Comparison of ENCODE assay signal across 8 cellular contexts in the genomic region with DNA sequence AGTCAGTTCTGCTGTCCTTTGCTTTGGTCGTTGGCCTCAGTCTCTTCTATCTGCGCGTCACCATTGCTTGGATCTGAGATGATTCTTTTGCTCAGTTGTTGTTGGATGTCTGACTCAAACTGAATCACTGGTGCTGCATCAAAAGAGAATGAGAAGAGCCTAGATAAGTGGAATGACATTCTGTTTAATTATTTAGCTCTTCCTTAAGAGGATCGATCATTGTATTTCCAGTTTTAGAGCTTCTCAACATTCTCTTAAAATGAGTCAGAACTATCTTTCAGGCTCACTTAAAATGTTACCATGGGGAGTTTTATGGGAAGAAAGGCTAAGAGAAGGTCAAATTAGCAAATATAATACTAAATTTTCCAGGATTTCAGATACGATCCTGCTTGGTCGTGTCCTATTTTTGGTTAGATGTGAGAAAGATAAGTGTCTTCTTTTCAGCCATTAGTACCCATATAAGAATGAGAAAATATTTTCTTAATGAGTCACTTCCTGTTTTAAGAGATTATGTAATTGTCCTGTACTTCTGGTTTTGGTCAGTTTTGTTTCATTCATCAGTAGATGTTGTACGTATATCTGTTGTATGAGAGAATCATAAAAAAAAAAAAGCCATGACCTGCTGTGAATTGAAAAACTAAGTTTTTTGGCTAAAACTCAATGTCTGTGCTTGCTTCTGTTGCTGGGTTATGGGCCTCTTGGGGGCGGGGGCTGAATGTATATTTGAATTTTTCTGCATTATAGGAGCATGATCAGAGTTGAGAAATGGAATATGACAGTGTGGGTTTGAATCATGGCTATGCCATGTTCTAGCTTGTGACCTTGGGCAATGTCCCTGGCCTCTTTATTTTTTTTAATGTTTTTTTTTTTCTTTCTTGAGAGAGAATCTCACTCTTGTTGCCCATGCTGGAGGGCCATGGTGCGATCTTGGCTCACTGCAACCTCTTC. TPM values are rescaled to one million over a fixed set of nuclear protein-coding genes. Genes with fewer than 3 reads are reported as not detected.
DNase-seq lines count a peak whose midpoint lies in the region; ATAC-seq and TF ChIP-seq lines count a peak whose summit lies in the region.

No MANE protein-coding gene starts in this region.

- no peak overlapping the region for H3K4me3 Mint-ChIP-seq in activated T-helper 1 cell treated with anti-CD3 and anti-CD28 coated beads, Interleukin-12 subunit alpha, Interleukin-12 subunit beta, Interleukin-2, Interleukin-4 antibody, amounts not matched to agents 30 ng/mL and 10 ng/mL and 1 ng/mL, durations not matched to agents 14 hours and 24 hours and 36 hours

- H3K4me1 ChIP-seq in thoracic aorta (ENCODE audit: control insufficient read depth in 1 of 2, low read depth in 2 of 2), result peaks cover 18 to 28% of the 10 kb centered on the region in 2 donors

- H3K9me3 Mint-ChIP-seq in activated T-helper 1 cell treated with anti-CD3 and anti-CD28 coated beads, Interleukin-12 subunit alpha, Interleukin-12 subunit beta, Interleukin-2, Interleukin-4 antibody, amounts not matched to agents 30 ng/mL and 10 ng/mL and 1 ng/mL, durations not matched to agents 14 hours and 24 hours and 36 hours, result no peaks in the 10 kb centered on the region

- ATAC-seq in GM21381 (IDR thresholded peaks at IDR 0.05; ENCODE audit: unreplicated experiment), result peak; percentile 75
- ATAC-seq in thoracic aorta (ENCODE audit: insufficient number of reproducible peaks, low FRiP score, low read depth), result peak; percentile 48

- no peaks in the 10 kb centered on the region for H3K27me3 ChIP-seq in thoracic aorta (replicated peaks; ENCODE audit: insufficient read depth)

- peak overlapping the region; percentile 74 for H3K27ac Mint-ChIP-seq in activated T-helper 1 cell treated with anti-CD3 and anti-CD28 coated beads, Interleukin-12 subunit alpha, Interleukin-12 subunit beta, Interleukin-2, Interleukin-4 antibody, amounts not matched to agents 30 ng/mL and 10 ng/mL and 1 ng/mL, durations not matched to agents 14 hours and 24 hours and 36 hours

- H3K27ac ChIP-seq in thoracic aorta, result peak overlapping the region; percentile 46 to 70

- no peaks in the 10 kb centered on the region for H3K27me3 Mint-ChIP-seq in activated T-helper 1 cell treated with anti-CD3 and anti-CD28 coated beads, Interleukin-12 subunit alpha, Interleukin-12 subunit beta, Interleukin-2, Interleukin-4 antibody, amounts not matched to agents 30 ng/mL and 10 ng/mL and 1 ng/mL, durations not matched to agents 14 hours and 24 hours and 36 hours (ENCODE audit: insufficient read depth)

- peak; percentile 92 for DNase-seq in COLO829 (ENCODE audit: low spot score)
- DNase-seq in HT-29 (ENCODE audit: low spot score), result peak; percentile 66
- DNase-seq in activated T-helper 1 cell treated with anti-CD3 and anti-CD28 coated beads, Interleukin-12 subunit alpha, Interleukin-12 subunit beta, Interleukin-2, Interleukin-4 antibody, amounts not matched to agents 30 ng/mL and 10 ng/mL and 1 ng/mL, durations not matched to agents 14 hours and 24 hours and 36 hours (ENCODE audit: low spot score), result no peak
- DNase-seq in hepatic stellate cell (ENCODE audit: low spot score), result peak; percentile 68
- DNase-seq in thoracic aorta (ENCODE audit: low spot score), result no peak
- no peak for DNase-seq in stimulated activated CD4-positive, alpha-beta T cell treated with anti-CD3 and anti-CD28 coated beads, Interleukin-2, amount 100 ng/mL, for 48 hours
- DNase-seq in head of caudate nucleus, result no peak

- TF ChIP-seq CTCF in thoracic aorta (IDR thresholded peaks at IDR 0.05), result no peak

- peaks cover 69% of the 10 kb centered on the region for H3K36me3 Mint-ChIP-seq in activated T-helper 1 cell treated with anti-CD3 and anti-CD28 coated beads, Interleukin-12 subunit alpha, Interleukin-12 subunit beta, Interleukin-2, Interleukin-4 antibody, amounts not matched to agents 30 ng/mL and 10 ng/mL and 1 ng/mL, durations not matched to agents 14 hours and 24 hours and 36 hours (ENCODE audit: low read depth)

- no peaks in the 10 kb centered on the region for H3K9me3 ChIP-seq in thoracic aorta

- H3K4me3 ChIP-seq in thoracic aorta, result no peak overlapping the region

- H3K36me3 ChIP-seq in thoracic aorta, result peaks cover 27% of the 10 kb centered on the region

- H3K4me1 Mint-ChIP-seq in activated T-helper 1 cell treated with anti-CD3 and anti-CD28 coated beads, Interleukin-12 subunit alpha, Interleukin-12 subunit beta, Interleukin-2, Interleukin-4 antibody, amounts not matched to agents 30 ng/mL and 10 ng/mL and 1 ng/mL, durations not matched to agents 14 hours and 24 hours and 36 hours (ENCODE audit: low read depth), result peaks cover 57% of the 10 kb centered on the region

- intact Hi-C loops in activated T-helper 1 cell treated with anti-CD3 and anti-CD28 coated beads, Interleukin-12 subunit alpha, Interleukin-12 subunit beta, Interleukin-2, Interleukin-4 antibody, amounts not matched to agents 30 ng/mL and 10 ng/mL and 1 ng/mL, durations not matched to agents 14 hours and 24 hours and 36 hours (cut with micrococcal nuclease), result no loop called here
- intact Hi-C loops in head of caudate nucleus (cut with DNase I), result loop anchor here (10.0 kb wide), 1 partner anchor 77 kb away; the partner anchor contains the start of genes HYCC2 and NDUFB3

RNA-seq across cellular contexts. Expression of gene CASP10, which starts 31.5 kb away (rescaled TPM):
- 2.5 and 6.3 TPM in 2 replicates for total RNA-seq in HT-29 (2014; rRNA removed; shearing (Covaris generic))
- total RNA-seq in activated T-helper 1 cell treated with anti-CD3 and anti-CD28 coated beads, Interleukin-12 subunit alpha, Interleukin-12 subunit beta, Interleukin-2, Interleukin-4 antibody, amounts not matched to agents 30 ng/mL and 10 ng/mL and 1 ng/mL, durations not matched to agents 14 hours and 24 hours and 36 hours, result 13.5 and 15.7 TPM in 2 replicates
- total RNA-seq in thoracic aorta, result 10 to 100 TPM; 10.3 to 12.3 TPM

RNA-seq across cellular contexts. Expression of gene CFLAR, which starts 35.4 kb away (rescaled TPM):
- total RNA-seq in HT-29 (2014; rRNA removed; shearing (Covaris generic)), result 30.6 and 41.2 TPM in 2 replicates
- total RNA-seq in activated T-helper 1 cell treated with anti-CD3 and anti-CD28 coated beads, Interleukin-12 subunit alpha, Interleukin-12 subunit beta, Interleukin-2, Interleukin-4 antibody, amounts not matched to agents 30 ng/mL and 10 ng/mL and 1 ng/mL, durations not matched to agents 14 hours and 24 hours and 36 hours, result 457 and 480 TPM in 2 replicates
- total RNA-seq in thoracic aorta, result 100 to 1,000 TPM; 165 to 315 TPM

Comparison
In these comparisons a context has a peak if more than half of its experiments do, and no peak if none do; other contexts are left out.
1. DNase-seq: peak in COLO829 (single experiment), HT-29 (single experiment) and hepatic stellate cell (single experiment); none in activated T-helper 1 cell treated with anti-CD3 and anti-CD28 coated beads, Interleukin-12 subunit alpha, Interleukin-12 subunit beta, Interleukin-2, Interleukin-4 antibody, amounts not matched to agents 30 ng/mL and 10 ng/mL and 1 ng/mL, durations not matched to agents 14 hours and 24 hours and 36 hours (single experiment), thoracic aorta (single experiment), stimulated activated CD4-positive, alpha-beta T cell treated with anti-CD3 and anti-CD28 coated beads, Interleukin-2, amount 100 ng/mL, for 48 hours (0 of 2) and head of caudate nucleus (0 of 42).